1 cellular context compared by ENCODE assay signal in the genomic region with DNA sequence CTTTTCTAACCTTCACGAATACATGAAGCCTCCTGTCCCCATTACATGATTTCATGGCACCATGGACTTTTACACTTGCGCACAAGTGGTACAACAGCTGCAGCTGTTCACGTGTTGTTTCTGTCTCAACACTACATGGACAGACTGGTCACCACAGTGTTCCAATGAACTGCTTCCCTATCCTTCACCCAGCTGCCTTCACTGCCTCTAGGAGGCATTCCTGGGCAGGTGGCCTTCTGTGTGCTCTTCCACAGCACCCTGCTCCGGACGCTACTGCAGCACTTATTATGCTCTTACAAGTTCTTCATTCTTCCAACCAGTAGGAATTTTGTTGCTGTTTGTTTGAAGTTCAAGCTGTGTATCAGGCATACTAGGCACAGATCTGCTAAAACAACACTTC.
TF ChIP-seq lines count a peak whose summit lies in the region.

No MANE protein-coding gene starts in this region.

TF ChIP-seq in HCT116, 20 proteins besides CTCF, POLR2A, EP300 and RAD21 (continued from another document):
- TF ChIP-seq, protein P1, sequence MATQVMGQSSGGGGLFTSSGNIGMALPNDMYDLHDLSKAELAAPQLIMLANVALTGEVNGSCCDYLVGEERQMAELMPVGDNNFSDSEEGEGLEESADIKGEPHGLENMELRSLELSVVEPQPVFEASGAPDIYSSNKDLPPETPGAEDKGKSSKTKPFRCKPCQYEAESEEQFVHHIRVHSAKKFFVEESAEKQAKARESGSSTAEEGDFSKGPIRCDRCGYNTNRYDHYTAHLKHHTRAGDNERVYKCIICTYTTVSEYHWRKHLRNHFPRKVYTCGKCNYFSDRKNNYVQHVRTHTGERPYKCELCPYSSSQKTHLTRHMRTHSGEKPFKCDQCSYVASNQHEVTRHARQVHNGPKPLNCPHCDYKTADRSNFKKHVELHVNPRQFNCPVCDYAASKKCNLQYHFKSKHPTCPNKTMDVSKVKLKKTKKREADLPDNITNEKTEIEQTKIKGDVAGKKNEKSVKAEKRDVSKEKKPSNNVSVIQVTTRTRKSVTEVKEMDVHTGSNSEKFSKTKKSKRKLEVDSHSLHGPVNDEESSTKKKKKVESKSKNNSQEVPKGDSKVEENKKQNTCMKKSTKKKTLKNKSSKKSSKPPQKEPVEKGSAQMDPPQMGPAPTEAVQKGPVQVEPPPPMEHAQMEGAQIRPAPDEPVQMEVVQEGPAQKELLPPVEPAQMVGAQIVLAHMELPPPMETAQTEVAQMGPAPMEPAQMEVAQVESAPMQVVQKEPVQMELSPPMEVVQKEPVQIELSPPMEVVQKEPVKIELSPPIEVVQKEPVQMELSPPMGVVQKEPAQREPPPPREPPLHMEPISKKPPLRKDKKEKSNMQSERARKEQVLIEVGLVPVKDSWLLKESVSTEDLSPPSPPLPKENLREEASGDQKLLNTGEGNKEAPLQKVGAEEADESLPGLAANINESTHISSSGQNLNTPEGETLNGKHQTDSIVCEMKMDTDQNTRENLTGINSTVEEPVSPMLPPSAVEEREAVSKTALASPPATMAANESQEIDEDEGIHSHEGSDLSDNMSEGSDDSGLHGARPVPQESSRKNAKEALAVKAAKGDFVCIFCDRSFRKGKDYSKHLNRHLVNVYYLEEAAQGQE (IDR thresholded peaks at IDR 0.05; ENCODE audit: low read depth): no peak
- TF ChIP-seq, protein P2, sequence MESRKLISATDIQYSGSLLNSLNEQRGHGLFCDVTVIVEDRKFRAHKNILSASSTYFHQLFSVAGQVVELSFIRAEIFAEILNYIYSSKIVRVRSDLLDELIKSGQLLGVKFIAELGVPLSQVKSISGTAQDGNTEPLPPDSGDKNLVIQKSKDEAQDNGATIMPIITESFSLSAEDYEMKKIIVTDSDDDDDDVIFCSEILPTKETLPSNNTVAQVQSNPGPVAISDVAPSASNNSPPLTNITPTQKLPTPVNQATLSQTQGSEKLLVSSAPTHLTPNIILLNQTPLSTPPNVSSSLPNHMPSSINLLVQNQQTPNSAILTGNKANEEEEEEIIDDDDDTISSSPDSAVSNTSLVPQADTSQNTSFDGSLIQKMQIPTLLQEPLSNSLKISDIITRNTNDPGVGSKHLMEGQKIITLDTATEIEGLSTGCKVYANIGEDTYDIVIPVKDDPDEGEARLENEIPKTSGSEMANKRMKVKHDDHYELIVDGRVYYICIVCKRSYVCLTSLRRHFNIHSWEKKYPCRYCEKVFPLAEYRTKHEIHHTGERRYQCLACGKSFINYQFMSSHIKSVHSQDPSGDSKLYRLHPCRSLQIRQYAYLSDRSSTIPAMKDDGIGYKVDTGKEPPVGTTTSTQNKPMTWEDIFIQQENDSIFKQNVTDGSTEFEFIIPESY (IDR thresholded peaks at IDR 0.05; ENCODE audit: extremely low read depth, insufficient replicate concordance, low read length): no peak
- TF ChIP-seq SRF (IDR thresholded peaks at IDR 0.05; ENCODE audit: low read depth) (no peak), ATF3 (IDR thresholded peaks at IDR 0.05) (no peak), POLR2AphosphoS5 (IDR thresholded peaks at IDR 0.05; ENCODE audit: low read depth, low read length) (no peak), JUND (IDR thresholded peaks at IDR 0.05) (no peak), EZH2phosphoT487 (IDR thresholded peaks at IDR 0.05; ENCODE audit: borderline replicate concordance) (no peak), ZFX (IDR thresholded peaks at IDR 0.05) (no peak)
